In the genomic region with DNA sequence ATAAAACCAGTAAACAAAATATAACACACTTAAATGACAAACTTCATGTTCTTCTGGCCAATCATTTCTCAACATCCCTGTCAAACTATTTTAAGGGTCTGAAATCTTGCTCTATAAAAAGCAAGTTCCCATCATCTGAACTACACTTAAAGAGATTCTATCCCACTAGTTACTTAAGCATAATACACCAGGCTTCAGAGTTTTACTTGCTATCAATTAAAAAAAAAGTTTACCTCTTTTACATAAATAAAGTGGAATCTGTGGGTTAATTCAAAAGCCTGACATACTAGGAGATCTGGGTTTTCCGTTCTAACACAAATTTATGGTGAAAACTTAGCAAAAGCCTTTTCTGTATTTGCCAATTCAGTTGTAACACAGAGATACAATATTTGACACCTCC, we compare ENCODE assay signal across 9 cellular contexts. TPM values are rescaled to one million over a fixed set of nuclear protein-coding genes. Genes with fewer than 3 reads are reported as not detected.
DNase-seq lines count a peak whose midpoint lies in the region; ATAC-seq and TF ChIP-seq lines count a peak whose summit lies in the region.
"Had no signal": no experiment of that assay in that cellular context is flagged by ENCODE, and none has a peak within 500 bp of the region (broad histone marks: within the 10 kb centered on the region; RNA-seq: fewer than 3 reads in every experiment).

No MANE protein-coding gene starts in this region.

- no peaks in the 10 kb centered on the region for H3K9me3 ChIP-seq in lower lobe of right lung

- H3K27me3 ChIP-seq in lower lobe of right lung (ENCODE audit: low read depth): no peaks in the 10 kb centered on the region

- no peak for TF ChIP-seq CTCF in lower lobe of right lung (IDR thresholded peaks at IDR 0.05)

- H3K4me3 ChIP-seq in lower lobe of right lung: peak overlapping the region; percentile 95

- DNase-seq in stimulated activated naive CD8-positive, alpha-beta T cell treated with anti-CD3 and anti-CD28 coated beads, Interleukin-15, Interleukin-2, amounts not matched to agents 100 U/mL and 50 U/mL, for 24 hours: no peak
- DNase-seq in activated naive CD8-positive, alpha-beta T cell treated with anti-CD3 and anti-CD28 coated beads, Interleukin-2, amount 50 U/mL, for 24 hours: no peak
- DNase-seq in lower lobe of right lung: no peak
- no peak for DNase-seq in T1000 (lab: John Stamatoyannopoulos, UW)
- no peak for DNase-seq in middle frontal gyrus (ENCODE audit: extremely low spot score, low spot score)
- DNase-seq: activated gamma-delta T cell treated with Interleukin-2 at 50 U/mL for 16 hours had no signal

- intact Hi-C loops in lower lobe of right lung (cut with DNase I): no loop called here

- H3K27ac ChIP-seq in lower lobe of right lung: no peak overlapping the region

- H3K27me3 Mint-ChIP-seq in stimulated activated naive CD8-positive, alpha-beta T cell treated with anti-CD3 and anti-CD28 coated beads, Interleukin-15, Interleukin-2, amounts not matched to agents 100 ng/mL and 50 ng/mL, for 24 hours: no peaks in the 10 kb centered on the region
- no peaks in the 10 kb centered on the region for H3K27me3 Mint-ChIP-seq in activated naive CD8-positive, alpha-beta T cell treated with anti-CD3 and anti-CD28 coated beads, Interleukin-2, amount 50 U/mL, for 24 hours

- no peaks in the 10 kb centered on the region for H3K9me3 Mint-ChIP-seq in stimulated activated naive CD8-positive, alpha-beta T cell treated with anti-CD3 and anti-CD28 coated beads, Interleukin-15, Interleukin-2, amounts not matched to agents 100 ng/mL and 50 ng/mL, for 24 hours
- H3K9me3 Mint-ChIP-seq in activated naive CD8-positive, alpha-beta T cell treated with anti-CD3 and anti-CD28 coated beads, Interleukin-2, amount 50 U/mL, for 24 hours: no peaks in the 10 kb centered on the region

- H3K36me3 ChIP-seq in lower lobe of right lung: no peaks in the 10 kb centered on the region

- peak overlapping the region; percentile 12 for H3K27ac Mint-ChIP-seq in stimulated activated naive CD8-positive, alpha-beta T cell treated with anti-CD3 and anti-CD28 coated beads, Interleukin-15, Interleukin-2, amounts not matched to agents 100 ng/mL and 50 ng/mL, for 24 hours
- peak overlapping the region; percentile 99 for H3K27ac Mint-ChIP-seq in activated naive CD8-positive, alpha-beta T cell treated with anti-CD3 and anti-CD28 coated beads, Interleukin-2, amount 50 U/mL, for 24 hours

- H3K4me1 ChIP-seq in lower lobe of right lung: peaks cover 46% of the 10 kb centered on the region

- peaks cover 25% of the 10 kb centered on the region for H3K36me3 Mint-ChIP-seq in stimulated activated naive CD8-positive, alpha-beta T cell treated with anti-CD3 and anti-CD28 coated beads, Interleukin-15, Interleukin-2, amounts not matched to agents 100 ng/mL and 50 ng/mL, for 24 hours (ENCODE audit: low read depth)
- H3K36me3 Mint-ChIP-seq in activated naive CD8-positive, alpha-beta T cell treated with anti-CD3 and anti-CD28 coated beads, Interleukin-2, amount 50 U/mL, for 24 hours (ENCODE audit: low read depth): peaks cover 24% of the 10 kb centered on the region

- peak overlapping the region; percentile 96 for H3K4me3 Mint-ChIP-seq in stimulated activated naive CD8-positive, alpha-beta T cell treated with anti-CD3 and anti-CD28 coated beads, Interleukin-15, Interleukin-2, amounts not matched to agents 100 ng/mL and 50 ng/mL, for 24 hours
- H3K4me3 Mint-ChIP-seq in activated naive CD8-positive, alpha-beta T cell treated with anti-CD3 and anti-CD28 coated beads, Interleukin-2, amount 50 U/mL, for 24 hours: peak overlapping the region; percentile 97

- peaks cover 66% of the 10 kb centered on the region for H3K4me1 Mint-ChIP-seq in stimulated activated naive CD8-positive, alpha-beta T cell treated with anti-CD3 and anti-CD28 coated beads, Interleukin-15, Interleukin-2, amounts not matched to agents 100 ng/mL and 50 ng/mL, for 24 hours (ENCODE audit: low read depth)
- H3K4me1 Mint-ChIP-seq in activated naive CD8-positive, alpha-beta T cell treated with anti-CD3 and anti-CD28 coated beads, Interleukin-2, amount 50 U/mL, for 24 hours: peaks cover 66% of the 10 kb centered on the region

- ATAC-seq in stimulated activated naive CD8-positive, alpha-beta T cell treated with anti-CD3 and anti-CD28 coated beads, Interleukin-15, Interleukin-2, amounts not matched to agents 100 U/mL and 50 U/mL, for 24 hours: no peak
- no peak for ATAC-seq in activated naive CD8-positive, alpha-beta T cell treated with anti-CD3 and anti-CD28 coated beads, Interleukin-2, amount 50 U/mL, for 24 hours
- ATAC-seq in lower lobe of right lung: no peak
- no peak for ATAC-seq in HG03135 (IDR thresholded peaks at IDR 0.05; ENCODE audit: unreplicated experiment)
- no peak for ATAC-seq in GM19455 (IDR thresholded peaks at IDR 0.05; ENCODE audit: unreplicated experiment)

RNA-seq across cellular contexts. Expression of gene CLASP1, which starts 1.9 kb away (rescaled TPM):
- total RNA-seq in lower lobe of right lung: 45.8 TPM
